Comparison of ENCODE assay signal across 2 cellular contexts in the genomic region with DNA sequence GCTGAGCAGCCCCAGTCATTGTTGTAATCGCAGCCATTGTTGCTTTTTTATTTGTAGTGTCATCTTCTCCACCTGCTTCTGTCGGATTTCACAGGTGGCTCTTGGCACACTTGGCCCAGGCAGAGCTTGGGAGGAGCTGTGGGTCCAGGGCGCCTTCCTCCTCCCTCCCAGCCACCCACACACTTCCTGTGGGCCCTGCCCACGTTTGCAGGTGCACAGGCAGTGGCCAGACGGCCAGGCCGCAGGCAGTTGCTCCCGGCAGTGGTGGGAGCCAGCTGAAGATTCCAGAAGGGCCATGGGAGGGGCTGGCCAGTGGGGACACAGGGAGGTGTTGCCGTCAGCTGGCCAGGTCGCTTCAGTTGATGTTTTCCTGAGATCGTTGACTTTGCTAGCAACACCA.
TF ChIP-seq lines count a peak whose summit lies in the region.

No MANE protein-coding gene starts in this region.

TF ChIP-seq in liver, 16 proteins besides CTCF, POLR2A, EP300 and RAD21 (continued from another document):
- TF ChIP-seq JUND (IDR thresholded peaks at IDR 0.05) (no peak), EGR1 (IDR thresholded peaks at IDR 0.05; ENCODE audit: low read depth in 2 of 2) (peak; percentile 48 to 72), FOXA2 (IDR thresholded peaks at IDR 0.05) (no peak)
TF ChIP-seq in liver: peak in this region for 4.

TF ChIP-seq in SK-N-SH, 30 proteins besides CTCF, POLR2A, EP300 and RAD21 (continued from another document):
- TF ChIP-seq, protein P1, sequence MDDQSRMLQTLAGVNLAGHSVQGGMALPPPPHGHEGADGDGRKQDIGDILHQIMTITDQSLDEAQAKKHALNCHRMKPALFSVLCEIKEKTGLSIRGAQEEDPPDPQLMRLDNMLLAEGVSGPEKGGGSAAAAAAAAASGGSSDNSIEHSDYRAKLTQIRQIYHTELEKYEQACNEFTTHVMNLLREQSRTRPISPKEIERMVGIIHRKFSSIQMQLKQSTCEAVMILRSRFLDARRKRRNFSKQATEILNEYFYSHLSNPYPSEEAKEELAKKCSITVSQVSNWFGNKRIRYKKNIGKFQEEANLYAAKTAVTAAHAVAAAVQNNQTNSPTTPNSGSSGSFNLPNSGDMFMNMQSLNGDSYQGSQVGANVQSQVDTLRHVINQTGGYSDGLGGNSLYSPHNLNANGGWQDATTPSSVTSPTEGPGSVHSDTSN (IDR thresholded peaks at IDR 0.05), result no peak
- TF ChIP-seq, protein P2, sequence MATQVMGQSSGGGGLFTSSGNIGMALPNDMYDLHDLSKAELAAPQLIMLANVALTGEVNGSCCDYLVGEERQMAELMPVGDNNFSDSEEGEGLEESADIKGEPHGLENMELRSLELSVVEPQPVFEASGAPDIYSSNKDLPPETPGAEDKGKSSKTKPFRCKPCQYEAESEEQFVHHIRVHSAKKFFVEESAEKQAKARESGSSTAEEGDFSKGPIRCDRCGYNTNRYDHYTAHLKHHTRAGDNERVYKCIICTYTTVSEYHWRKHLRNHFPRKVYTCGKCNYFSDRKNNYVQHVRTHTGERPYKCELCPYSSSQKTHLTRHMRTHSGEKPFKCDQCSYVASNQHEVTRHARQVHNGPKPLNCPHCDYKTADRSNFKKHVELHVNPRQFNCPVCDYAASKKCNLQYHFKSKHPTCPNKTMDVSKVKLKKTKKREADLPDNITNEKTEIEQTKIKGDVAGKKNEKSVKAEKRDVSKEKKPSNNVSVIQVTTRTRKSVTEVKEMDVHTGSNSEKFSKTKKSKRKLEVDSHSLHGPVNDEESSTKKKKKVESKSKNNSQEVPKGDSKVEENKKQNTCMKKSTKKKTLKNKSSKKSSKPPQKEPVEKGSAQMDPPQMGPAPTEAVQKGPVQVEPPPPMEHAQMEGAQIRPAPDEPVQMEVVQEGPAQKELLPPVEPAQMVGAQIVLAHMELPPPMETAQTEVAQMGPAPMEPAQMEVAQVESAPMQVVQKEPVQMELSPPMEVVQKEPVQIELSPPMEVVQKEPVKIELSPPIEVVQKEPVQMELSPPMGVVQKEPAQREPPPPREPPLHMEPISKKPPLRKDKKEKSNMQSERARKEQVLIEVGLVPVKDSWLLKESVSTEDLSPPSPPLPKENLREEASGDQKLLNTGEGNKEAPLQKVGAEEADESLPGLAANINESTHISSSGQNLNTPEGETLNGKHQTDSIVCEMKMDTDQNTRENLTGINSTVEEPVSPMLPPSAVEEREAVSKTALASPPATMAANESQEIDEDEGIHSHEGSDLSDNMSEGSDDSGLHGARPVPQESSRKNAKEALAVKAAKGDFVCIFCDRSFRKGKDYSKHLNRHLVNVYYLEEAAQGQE (IDR thresholded peaks at IDR 0.05; ENCODE audit: low read depth, low read length), result no peak
- no peak for TF ChIP-seq GATA2 (CRISPR knock-in tag; IDR thresholded peaks at IDR 0.05)
- TF ChIP-seq CHD2 (IDR thresholded peaks at IDR 0.05; ENCODE audit: low read length, partially characterized antibody), result no peak
- TF ChIP-seq, protein P3, sequence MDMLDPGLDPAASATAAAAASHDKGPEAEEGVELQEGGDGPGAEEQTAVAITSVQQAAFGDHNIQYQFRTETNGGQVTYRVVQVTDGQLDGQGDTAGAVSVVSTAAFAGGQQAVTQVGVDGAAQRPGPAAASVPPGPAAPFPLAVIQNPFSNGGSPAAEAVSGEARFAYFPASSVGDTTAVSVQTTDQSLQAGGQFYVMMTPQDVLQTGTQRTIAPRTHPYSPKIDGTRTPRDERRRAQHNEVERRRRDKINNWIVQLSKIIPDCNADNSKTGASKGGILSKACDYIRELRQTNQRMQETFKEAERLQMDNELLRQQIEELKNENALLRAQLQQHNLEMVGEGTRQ (IDR thresholded peaks at IDR 0.05; ENCODE audit: borderline replicate concordance, low read depth, low read length), result no peak
- no peak for TF ChIP-seq FOXJ3 (CRISPR knock-in tag; IDR thresholded peaks at IDR 0.05)
- no peak for TF ChIP-seq TAF1 (IDR thresholded peaks at IDR 0.05; ENCODE audit: borderline replicate concordance, low read depth, low read length)
- TF ChIP-seq RXRA (IDR thresholded peaks at IDR 0.05; ENCODE audit: borderline replicate concordance, low read depth), result no peak
- TF ChIP-seq TEAD4 (IDR thresholded peaks at IDR 0.05; ENCODE audit: borderline replicate concordance, insufficient read depth), result no peak
